Comparison of ENCODE assay signal across 20 cellular contexts in genomic region chr3:16743276-16743675, GRCh38.
DNase-seq lines count a peak whose midpoint lies in the region; ATAC-seq, FAIRE-seq and TF ChIP-seq lines count a peak whose summit lies in the region.
"Had no signal": no experiment of that assay in that cellular context is flagged by ENCODE, and none has a peak within 500 bp of the region (broad histone marks: within the 10 kb centered on the region; RNA-seq: fewer than 3 reads in every experiment).

No MANE protein-coding gene starts in this region.

- H3K36me3 ChIP-seq in mammary epithelial cell (ENCODE audit: insufficient read depth, low read length) (no peaks in the 10 kb centered on the region), breast epithelium (no peaks in the 10 kb centered on the region), endothelial cell of umbilical vein (ENCODE audit: control insufficient read depth in 2 of 2, extremely low read depth in 1 of 2, insufficient read depth in 2 of 2, low read length in 2 of 2) (no peaks in the 10 kb centered on the region)
- H3K36me3 ChIP-seq: HAP-1 had no signal

- POLR2A ChIA-PET in endothelial cell of umbilical vein (lab: Charles Lee): no interaction called here

- H3K27ac Mint-ChIP-seq in stimulated activated effector memory CD8-positive, alpha-beta T cell treated with anti-CD3 and anti-CD28 coated beads, Interleukin-12 subunit alpha, Interleukin-12 subunit beta, amount 100 ng/mL, for 72 hours: no peak overlapping the region
- H3K27ac Mint-ChIP-seq: B cell had no signal

- dilution Hi-C loops in mammary epithelial cell (cut with HindIII; ENCODE audit: low sequenced_read_pairs): no loop called here
- dilution Hi-C loops in endothelial cell of umbilical vein (cut with MboI; ENCODE audit: extremely low pct_ligation_motif_present, low sequenced_read_pairs): no loop called here

- H2AFZ ChIP-seq in mammary epithelial cell (ENCODE audit: low read depth, low read length) (no peak overlapping the region), endothelial cell of umbilical vein (ENCODE audit: low read depth, low read length) (no peak overlapping the region)
- H2AFZ ChIP-seq: GM23248 had no signal

- FAIRE-seq in endothelial cell of umbilical vein (lab: Jason Lieb, UNC): no peak

- no peaks in the 10 kb centered on the region for H3K79me2 ChIP-seq in mammary epithelial cell (ENCODE audit: insufficient read depth, low read length)
- no peaks in the 10 kb centered on the region for H3K79me2 ChIP-seq in endothelial cell of umbilical vein (ENCODE audit: control insufficient read depth, insufficient read depth, low read length)

- H3K4me1 Mint-ChIP-seq in stimulated activated effector memory CD8-positive, alpha-beta T cell treated with anti-CD3 and anti-CD28 coated beads, Interleukin-12 subunit alpha, Interleukin-12 subunit beta, amount 100 ng/mL, for 72 hours: no peaks in the 10 kb centered on the region
- H3K4me1 Mint-ChIP-seq: B cell had no signal

- intact Hi-C loops in mammary epithelial cell (cut with micrococcal nuclease) (no loop called here), breast epithelium (cut with DNase I; ENCODE audit: low total_unique reads) (no loop called here), endothelial cell of umbilical vein (cut with micrococcal nuclease) (no loop called here)

- H3K9me1 ChIP-seq in endothelial cell of umbilical vein (replicated peaks; ENCODE audit: control insufficient read depth, extremely low read depth, insufficient read depth, low read length): no peaks in the 10 kb centered on the region

- peaks cover 10% of the 10 kb centered on the region for H3K9me3 ChIP-seq in mammary epithelial cell (replicated peaks; ENCODE audit: insufficient read depth, low read length)
- no peaks in the 10 kb centered on the region for H3K9me3 ChIP-seq in breast epithelium
- H3K9me3 ChIP-seq in endothelial cell of umbilical vein (replicated peaks; ENCODE audit: control insufficient read depth, insufficient read depth, low read length): no peaks in the 10 kb centered on the region
- H3K9me3 ChIP-seq: HAP-1 had no signal

- DNase-seq in mammary epithelial cell: peak; percentile 26
- DNase-seq in breast epithelium (ENCODE audit: low spot score in 2 of 2): no peak
- DNase-seq in RPMI7951 (ENCODE audit: low read depth): peak; percentile 57
- DNase-seq in endothelial cell of umbilical vein (ENCODE audit: low read depth, low spot score): no peak
- no peak for DNase-seq in stimulated activated effector memory CD8-positive, alpha-beta T cell treated with anti-CD3 and anti-CD28 coated beads, Interleukin-12 subunit alpha, Interleukin-12 subunit beta, amount 100 ng/mL, for 72 hours (ENCODE audit: low spot score in 2 of 2)
- no peak for DNase-seq in effector CD4-positive, alpha-beta T cell
- DNase-seq in KG1 (lab: John Stamatoyannopoulos, UW): no peak
- no peak for DNase-seq in stimulated activated CD4-positive, alpha-beta T cell treated with anti-CD3 and anti-CD28 coated beads, Interleukin-4, amount 100 ng/mL, for 4 hours
- DNase-seq: 8988T; DMS79 treated with DMSO at 0.1 percent for 48 hours; GDM1; GM23248; NCI-H1105 treated with DMSO at 0.1 percent for 48 hours; NCI-H1694; NCI-H510A; NCI-H748 treated with DMSO at 0.1 percent for 48 hours; NK-92 treated with Interleukin-12 subunit alpha and Interleukin-12 subunit beta, amount 100 ng/mL, for 24 hours; SHP77 treated with DMSO at 0.1 percent for 48 hours had no signal

- peaks cover 4% of the 10 kb centered on the region for H3K9me3 Mint-ChIP-seq in stimulated activated effector memory CD8-positive, alpha-beta T cell treated with anti-CD3 and anti-CD28 coated beads, Interleukin-12 subunit alpha, Interleukin-12 subunit beta, amount 100 ng/mL, for 72 hours

- no peak for TF ChIP-seq POLR2A in breast epithelium (IDR thresholded peaks at IDR 0.05)
- TF ChIP-seq POLR2A in endothelial cell of umbilical vein (IDR thresholded peaks at IDR 0.05; ENCODE audit: low read depth, low read length): no peak

- H3K4me3 ChIP-seq in mammary epithelial cell (replicated peaks in 1 of 3; ENCODE audit: insufficient read depth in 1 of 3, low read depth in 2 of 3, low read length in 3 of 3) (no peak overlapping the region), breast epithelium (no peak overlapping the region), endothelial cell of umbilical vein (replicated peaks in 1 of 3; ENCODE audit: insufficient read depth in 1 of 3, low read depth in 1 of 3, low read length in 3 of 3) (no peak overlapping the region)
- H3K4me3 ChIP-seq: GM23248, HAP-1 had no signal

- H3K36me3 Mint-ChIP-seq in stimulated activated effector memory CD8-positive, alpha-beta T cell treated with anti-CD3 and anti-CD28 coated beads, Interleukin-12 subunit alpha, Interleukin-12 subunit beta, amount 100 ng/mL, for 72 hours: no peaks in the 10 kb centered on the region

- CTCF ChIA-PET in mammary epithelial cell (lab: Charles Lee; ENCODE audit: low non-redundant PET) (no interaction called here), endothelial cell of umbilical vein (lab: Charles Lee) (no interaction called here)

- no peak overlapping the region for H3K4me3 Mint-ChIP-seq in stimulated activated effector memory CD8-positive, alpha-beta T cell treated with anti-CD3 and anti-CD28 coated beads, Interleukin-12 subunit alpha, Interleukin-12 subunit beta, amount 100 ng/mL, for 72 hours
- H3K4me3 Mint-ChIP-seq: B cell had no signal

- TF ChIP-seq CTCF in mammary epithelial cell (conservative IDR thresholded peaks at IDR 0.05 in 1 of 2, IDR thresholded peaks at IDR 0.05 in 1 of 2; ENCODE audit: extremely low read depth in 1 of 2, insufficient read depth in 1 of 2, low read depth in 1 of 2, low read length in 2 of 2) (no peak), breast epithelium (IDR thresholded peaks at IDR 0.05) (no peak), endothelial cell of umbilical vein (IDR thresholded peaks at IDR 0.05; ENCODE audit: extremely low read depth in 1 of 2, insufficient read depth in 1 of 2, low read depth in 1 of 2, low read length in 2 of 2) (no peak)

- no peak overlapping the region for H3K4me2 ChIP-seq in mammary epithelial cell (ENCODE audit: insufficient read depth, low read depth, low read length)
- no peak overlapping the region for H3K4me2 ChIP-seq in endothelial cell of umbilical vein (ENCODE audit: insufficient read depth, low read length)

- no TSS peak for BruUV-seq in mammary epithelial cell (replicated peaks; lab: Mats Ljungman, UMichigan)
- BruUV-seq in endothelial cell of umbilical vein (replicated peaks; lab: Mats Ljungman, UMichigan): no TSS peak

- peaks cover 12% of the 10 kb centered on the region for H3K4me1 ChIP-seq in mammary epithelial cell (ENCODE audit: insufficient read depth, low read length)
- no peaks in the 10 kb centered on the region for H3K4me1 ChIP-seq in breast epithelium
- H3K4me1 ChIP-seq in endothelial cell of umbilical vein (ENCODE audit: control insufficient read depth, extremely low read depth, insufficient read depth, low read length): no peaks in the 10 kb centered on the region
- H3K4me1 ChIP-seq: HAP-1 had no signal

- H3K27ac ChIP-seq in mammary epithelial cell (ENCODE audit: insufficient read depth, low read depth, low read length) (no peak overlapping the region), breast epithelium (no peak overlapping the region), endothelial cell of umbilical vein (ENCODE audit: insufficient read depth, low read depth, low read length) (no peak overlapping the region)
- H3K27ac ChIP-seq: GM23248 had no signal

- H4K20me1 ChIP-seq in mammary epithelial cell (ENCODE audit: insufficient read depth, low read length) (no peaks in the 10 kb centered on the region), endothelial cell of umbilical vein (replicated peaks; ENCODE audit: control insufficient read depth, extremely low read depth, insufficient read depth, low read length) (no peaks in the 10 kb centered on the region)

- no peak overlapping the region for H3K9ac ChIP-seq in mammary epithelial cell (ENCODE audit: insufficient read depth, low read length)
- no peak overlapping the region for H3K9ac ChIP-seq in endothelial cell of umbilical vein (replicated peaks; ENCODE audit: extremely low read depth, insufficient read depth, low read length)
- H3K9ac ChIP-seq: GM23248 had no signal

- no peaks in the 10 kb centered on the region for H3K27me3 ChIP-seq in mammary epithelial cell (ENCODE audit: insufficient read depth, low read length)
- H3K27me3 ChIP-seq in breast epithelium: no peaks in the 10 kb centered on the region
- no peaks in the 10 kb centered on the region for H3K27me3 ChIP-seq in endothelial cell of umbilical vein (ENCODE audit: control insufficient read depth in 2 of 2, insufficient read depth in 2 of 2, low read length in 2 of 2)

- in situ Hi-C loops in mammary epithelial cell (cut with MboI; ENCODE audit: low sequenced_read_pairs in 2 of 2): no loop called here

- peak; percentile 44 for ATAC-seq in stimulated activated effector memory CD8-positive, alpha-beta T cell treated with anti-CD3 and anti-CD28 coated beads, Interleukin-12 subunit alpha, Interleukin-12 subunit beta, amount 100 ng/mL, for 72 hours

TF ChIP-seq in endothelial cell of umbilical vein, 7 proteins besides CTCF, POLR2A, EP300 and RAD21:
- TF ChIP-seq FOS (IDR thresholded peaks at IDR 0.05; ENCODE audit: borderline replicate concordance, insufficient read depth, low read length) (peak; percentile 35), GATA2 (IDR thresholded peaks at IDR 0.05; ENCODE audit: insufficient read depth, insufficient read length, low read depth, low read length) (no peak)

Comparison
In these comparisons a context has a peak if more than half of its experiments do, and no peak if none do; other contexts are left out.
1. DNase-seq: peak in mammary epithelial cell (single experiment) and RPMI7951 (single experiment); none in breast epithelium (0 of 2), endothelial cell of umbilical vein (single experiment), stimulated activated effector memory CD8-positive, alpha-beta T cell treated with anti-CD3 and anti-CD28 coated beads, Interleukin-12 subunit alpha, Interleukin-12 subunit beta, amount 100 ng/mL, for 72 hours (0 of 2), effector CD4-positive, alpha-beta T cell (single experiment), KG1 (single experiment) and stimulated activated CD4-positive, alpha-beta T cell treated with anti-CD3 and anti-CD28 coated beads, Interleukin-4, amount 100 ng/mL, for 4 hours (0 of 2).